13 cellular contexts compared by ENCODE assay signal in the genomic region with DNA sequence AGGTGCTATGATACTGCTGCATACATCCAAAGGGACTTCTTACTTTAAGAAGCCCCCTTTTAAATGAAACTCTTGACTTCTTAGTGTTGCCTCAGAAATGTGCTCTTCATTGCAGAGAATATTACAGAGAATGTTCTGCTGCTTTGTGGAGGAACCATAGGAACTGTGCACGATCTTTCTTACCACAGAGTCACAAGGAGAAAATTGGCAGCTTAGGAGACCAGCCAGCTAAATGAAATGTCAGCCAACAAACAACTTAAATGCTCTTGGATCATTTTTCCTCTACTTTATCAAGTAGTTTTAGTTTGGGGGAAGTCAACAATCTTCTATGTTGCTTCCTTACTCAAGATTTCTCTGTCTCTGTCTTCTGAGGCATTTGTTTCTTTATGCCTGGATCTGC.
DNase-seq lines count a peak whose midpoint lies in the region; ATAC-seq and TF ChIP-seq lines count a peak whose summit lies in the region.
"Had no signal": no experiment of that assay in that cellular context is flagged by ENCODE, and none has a peak within 500 bp of the region (broad histone marks: within the 10 kb centered on the region; RNA-seq: fewer than 3 reads in every experiment).

No MANE protein-coding gene starts in this region.

- peak; percentile 21 for DNase-seq in GM23248
- peak; percentile 30 for DNase-seq in adipocyte (ENCODE audit: low read depth)
- DNase-seq in fibroblast of mammary gland (ENCODE audit: low read depth), result peak; percentile 36
- DNase-seq in retinal pigment epithelial cell (ENCODE audit: low read depth), result peak; percentile 66
- no peak for DNase-seq in AML-193 (lab: John Stamatoyannopoulos, UW)
- no peak for DNase-seq in kidney tubule cell (ENCODE audit: low spot score)
- DNase-seq: ACHN; BE2C; CD4-positive, alpha-beta memory T cell; DMS79; MG63; NCI-H187 treated with DMSO at 0.1 percent for 48 hours had no signal

- H3K27ac ChIP-seq in GM23248, result no peak overlapping the region

- no peaks in the 10 kb centered on the region for H3K9me2 ChIP-seq in GM23248 (ENCODE audit: insufficient read depth)

- 65 to 100% methylated on average over 1 of the region's 1 CpG for WGBS in GM23248 (ENCODE audit: low coverage in 1 of 2, low lambda C conversion rate in 2 of 2, missing lambda C conversion rate in 2 of 2), 2 experiments

- no peaks in the 10 kb centered on the region for H4K20me1 ChIP-seq in GM23248 (ENCODE audit: insufficient read depth)

- no peaks in the 10 kb centered on the region for H3K79me2 ChIP-seq in GM23248 (ENCODE audit: insufficient read depth)

- H3K4me2 ChIP-seq in GM23248 (ENCODE audit: unreplicated experiment), result peak overlapping the region; percentile 62

- H3K36me3 ChIP-seq in GM23248 (ENCODE audit: low read depth) (no peaks in the 10 kb centered on the region), adipocyte (ENCODE audit: control insufficient read depth, insufficient read depth, low read length, severe bottlenecking) (no peaks in the 10 kb centered on the region)
- H3K36me3 ChIP-seq: BE2C, MG63 had no signal

- TF ChIP-seq CTCF in fibroblast of mammary gland (conservative IDR thresholded peaks at IDR 0.05; ENCODE audit: control insufficient read depth, insufficient read depth, low read depth, low read length) (no peak), retinal pigment epithelial cell (conservative IDR thresholded peaks at IDR 0.05; ENCODE audit: low read depth, low read length) (no peak)

- in situ Hi-C loops in GM23248 (cut with MboI), result loop anchor here (10.0 to 25.0 kb wide), 2 partner anchors 1079 to 1252 kb away; no protein-coding TSS in a partner anchor

- H3F3A ChIP-seq in GM23248 (ENCODE audit: insufficient read depth), result peaks cover 34% of the 10 kb centered on the region

- H3K9me3 ChIP-seq in GM23248 (ENCODE audit: low read depth) (no peaks in the 10 kb centered on the region), adipocyte (ENCODE audit: control insufficient read depth, low read length) (no peaks in the 10 kb centered on the region)
- H3K9me3 ChIP-seq: BE2C, MG63 had no signal

- H3K27me3 ChIP-seq in GM23248 (replicated peaks; ENCODE audit: insufficient read depth) (no peaks in the 10 kb centered on the region), adipocyte (replicated peaks; ENCODE audit: control insufficient read depth, insufficient read depth, low read length) (no peaks in the 10 kb centered on the region)
- H3K27me3 ChIP-seq: BE2C, MG63 had no signal

- H3K4me3 ChIP-seq in GM23248, result no peak overlapping the region
- peak overlapping the region; percentile 22 for H3K4me3 ChIP-seq in adipocyte (ENCODE audit: low read length)
- no peak overlapping the region for H3K4me3 ChIP-seq in fibroblast of mammary gland (ENCODE audit: control insufficient read depth, low read depth, low read length)
- H3K4me3 ChIP-seq in retinal pigment epithelial cell (ENCODE audit: low read length), result no peak overlapping the region
- H3K4me3 ChIP-seq: MG63 had no signal

- peaks cover 49% of the 10 kb centered on the region for H3K4me1 ChIP-seq in GM23248 (ENCODE audit: insufficient read depth)
- peaks cover 35% of the 10 kb centered on the region for H3K4me1 ChIP-seq in adipocyte (ENCODE audit: control insufficient read depth, insufficient read depth, low read length)
- H3K4me1 ChIP-seq: BE2C had no signal

- no peak overlapping the region for H2AFZ ChIP-seq in GM23248

- ATAC-seq in HG02852 (IDR thresholded peaks at IDR 0.05; ENCODE audit: unreplicated experiment), result no peak

- H3K9ac ChIP-seq in GM23248 (no peak overlapping the region), adipocyte (ENCODE audit: low read length) (peak overlapping the region; percentile 55)

Comparison
In these comparisons a context has a peak if more than half of its experiments do, and no peak if none do; other contexts are left out.
1. DNase-seq: peak in GM23248 (single experiment), adipocyte (single experiment), fibroblast of mammary gland (single experiment) and retinal pigment epithelial cell (single experiment); none in AML-193 (0 of 2) and kidney tubule cell (single experiment).